ENCODE assay signal across 2 cellular contexts in genomic region chr1:204123376-204123775, GRCh38.
TF ChIP-seq lines count a peak whose summit lies in the region.

No MANE protein-coding gene starts in this region.

TF ChIP-seq in K562, 482 proteins besides CTCF, POLR2A, EP300 and RAD21:
- TF ChIP-seq MCM3 (IDR thresholded peaks at IDR 0.05) (no peak), ZNF551 (CRISPR knock-in tag; IDR thresholded peaks at IDR 0.05) (no peak), FOS (IDR thresholded peaks at IDR 0.05; ENCODE audit: extremely low read depth, insufficient read length) (no peak), MAX (CRISPR knock-in tag; IDR thresholded peaks at IDR 0.05) (no peak), CHD1 (IDR thresholded peaks at IDR 0.05; ENCODE audit: low read length) (no peak), MLX (CRISPR knock-in tag; conservative IDR thresholded peaks at IDR 0.05) (no peak)

TF ChIP-seq in HepG2, 621 proteins besides CTCF, POLR2A, EP300 and RAD21:
- TF ChIP-seq HCFC1 (IDR thresholded peaks at IDR 0.05; ENCODE audit: low read depth, low read length), result no peak
- TF ChIP-seq STAG1 (CRISPR knock-in tag; IDR thresholded peaks at IDR 0.05), result peak; percentile 67
- TF ChIP-seq ZNF75D (CRISPR knock-in tag; IDR thresholded peaks at IDR 0.05; ENCODE audit: borderline replicate concordance), result no peak
- TF ChIP-seq FOXA1 (IDR thresholded peaks at IDR 0.05), result no peak
- TF ChIP-seq FOXA1 (CRISPR knock-in tag; IDR thresholded peaks at IDR 0.05), result no peak
- no peak for TF ChIP-seq ZBTB42 (CRISPR knock-in tag; IDR thresholded peaks at IDR 0.05)
- TF ChIP-seq RBM22 (optimal IDR thresholded peaks at IDR 0.05; ENCODE audit: low read length), result peak; percentile 24
- 0 out of 2 replicates have a peak, but pooled peaks have one; percentile 22 for TF ChIP-seq SP4 (CRISPR knock-in tag; IDR thresholded peaks at IDR 0.05)
- no peak for TF ChIP-seq GTF3A (CRISPR knock-in tag; conservative IDR thresholded peaks at IDR 0.05)
TF ChIP-seq in HepG2: peak in this region for 3.
